In genomic region chr12:43872396-43872795, GRCh38 we compare ENCODE assay signal across 8 cellular contexts.
"Had no signal": no experiment of that assay in that cellular context is flagged by ENCODE, and none has a peak within 500 bp of the region (broad histone marks: within the 10 kb centered on the region; RNA-seq: fewer than 3 reads in every experiment).

No MANE protein-coding gene starts in this region.

- H3K27ac Mint-ChIP-seq: GM23338, H9, HFFc6, IgD-negative memory B cell had no signal

- H3K4me3 ChIP-seq: GM23338 had no signal

- H3K27ac ChIP-seq: HL-60 had no signal

- H3K27me3 Mint-ChIP-seq: IgD-negative memory B cell had no signal

- H3K4me2 ChIP-seq: GM23338 had no signal

- H3K4me1 Mint-ChIP-seq: GM23338, H9 had no signal

- H2AFZ ChIP-seq: GM23338 had no signal

- DNase-seq: H9, HCEC 1CT, HFFc6, KG1 had no signal

- H3K4me3 Mint-ChIP-seq: GM23338, H9, HFFc6, IgD-negative memory B cell had no signal

- ATAC-seq: GM23338, HepG2 had no signal

- H3K9me3 Mint-ChIP-seq: GM23338, H9, HFFc6, IgD-negative memory B cell had no signal
